In the genomic region with DNA sequence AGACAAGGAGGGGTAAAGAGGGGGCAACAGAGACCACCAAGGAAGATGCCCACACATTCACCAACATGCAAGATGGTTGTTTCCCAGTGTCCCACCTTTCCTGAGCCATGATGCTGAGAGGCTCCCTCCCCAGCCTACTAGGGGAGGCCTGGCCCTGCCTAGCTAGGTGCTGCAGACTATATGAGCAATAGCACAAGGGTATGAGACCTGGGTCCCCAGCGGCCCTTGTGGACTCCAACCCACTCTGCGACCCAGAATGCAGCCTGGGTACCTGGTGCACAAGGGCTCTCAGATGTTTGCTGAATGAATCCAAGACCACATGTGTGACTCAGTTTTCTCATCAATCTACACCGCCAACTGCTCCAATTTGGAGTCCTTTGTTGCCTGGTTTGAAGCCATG, we compare ENCODE assay signal across 32 cellular contexts.
"Had no signal": no experiment of that assay in that cellular context is flagged by ENCODE, and none has a peak within 500 bp of the region (broad histone marks: within the 10 kb centered on the region; RNA-seq: fewer than 3 reads in every experiment).

No MANE protein-coding gene starts in this region.

- H3K4me1 Mint-ChIP-seq: activated CD4-positive, alpha-beta T cell treated with anti-CD3 and anti-CD28 coated beads for 36 hours; activated CD4-positive, alpha-beta T cell treated with anti-CD3 and anti-CD28 coated beads, Interleukin-2, amount 10 ng/mL, durations not matched to agents 24 days and 14 days; activated CD8-positive, alpha-beta memory T cell treated with anti-CD3 and anti-CD28 coated beads, Interleukin-2, amount 10 ng/mL, durations not matched to agents 7 days and 5 days; activated naive CD4-positive, alpha-beta T cell treated with anti-CD3 and anti-CD28 coated beads, Interleukin-2, amount 50 U/mL, for 24 hours; activated naive CD8-positive, alpha-beta T cell treated with anti-CD3 and anti-CD28 coated beads for 36 hours; activated naive CD8-positive, alpha-beta T cell treated with anti-CD3 and anti-CD28 coated beads, Interleukin-2, amount 50 U/mL, for 24 hours; central memory CD8-positive, alpha-beta T cell had no signal

- H3K36me3 Mint-ChIP-seq: activated CD4-positive, alpha-beta memory T cell treated with anti-CD3 and anti-CD28 coated beads for 36 hours; activated CD8-positive, alpha-beta memory T cell treated with anti-CD3 and anti-CD28 coated beads, Interleukin-2, amount 10 ng/mL, durations not matched to agents 7 days and 5 days had no signal

- H3K9me3 Mint-ChIP-seq: activated CD4-positive, alpha-beta memory T cell treated with anti-CD3 and anti-CD28 coated beads for 36 hours; activated CD4-positive, alpha-beta T cell treated with anti-CD3 and anti-CD28 coated beads, Interleukin-2, amount 10 ng/mL, durations not matched to agents 24 days and 14 days; activated naive CD4-positive, alpha-beta T cell treated with anti-CD3 and anti-CD28 coated beads for 36 hours; activated naive CD4-positive, alpha-beta T cell treated with anti-CD3 and anti-CD28 coated beads, Interleukin-2, amount 50 U/mL, for 24 hours; activated naive CD8-positive, alpha-beta T cell treated with anti-CD3 and anti-CD28 coated beads for 36 hours; activated naive CD8-positive, alpha-beta T cell treated with anti-CD3 and anti-CD28 coated beads, Interleukin-2, amount 50 U/mL, for 24 hours; activated T-helper 1 cell treated with anti-CD3 and anti-CD28 coated beads, Interleukin-12 subunit alpha, Interleukin-12 subunit beta, Interleukin-2, Interleukin-4 antibody, amounts not matched to agents 30 ng/mL and 10 ng/mL and 1 ng/mL, durations not matched to agents 14 hours and 24 hours and 36 hours; activated T-helper 2 cell treated with anti-CD3 and anti-CD28 coated beads, Interferon-gamma antibody, Interleukin-2, Interleukin-4, amounts not matched to agents 10 μg/mL and 5 μg/mL and 100 μg/mL, durations not matched to agents 14 hours and 24 hours and 36 hours; central memory CD8-positive, alpha-beta T cell; dendritic cell treated with granulocyte-macrophage colony-stimulating factor and Interleukin-4, amounts not matched to agents 40 ng/mL and 50 ng/mL, for 4 days had no signal

- H3K27ac ChIP-seq: adrenal gland, body of pancreas, cardiac muscle cell had no signal

- H3K36me3 ChIP-seq: cardiac muscle cell had no signal

- ATAC-seq: activated CD4-positive, alpha-beta T cell treated with anti-CD3 and anti-CD28 coated beads for 36 hours; activated CD8-positive, alpha-beta memory T cell treated with anti-CD3 and anti-CD28 coated beads, Interleukin-2, amount 10 ng/mL, durations not matched to agents 7 days and 5 days; activated CD8-positive, alpha-beta T cell treated with anti-CD3 and anti-CD28 coated beads, Interleukin-2, amount 10 ng/mL, durations not matched to agents 7 days and 5 days; activated naive CD8-positive, alpha-beta T cell treated with anti-CD3 and anti-CD28 coated beads, Interleukin-2, amount 50 U/mL, for 24 hours had no signal

- H3K4me3 ChIP-seq: adrenal gland, body of pancreas, cardiac muscle cell, coronary artery, dorsolateral prefrontal cortex, esophagus muscularis mucosa, gastroesophageal sphincter had no signal

- H3K27ac Mint-ChIP-seq: activated CD4-positive, alpha-beta memory T cell treated with anti-CD3 and anti-CD28 coated beads for 36 hours; activated CD4-positive, alpha-beta T cell treated with anti-CD3 and anti-CD28 coated beads for 36 hours; activated CD4-positive, alpha-beta T cell treated with anti-CD3 and anti-CD28 coated beads, Interleukin-2, amount 10 ng/mL, durations not matched to agents 24 days and 14 days; activated CD8-positive, alpha-beta memory T cell treated with anti-CD3 and anti-CD28 coated beads, Interleukin-2, amount 10 ng/mL, durations not matched to agents 7 days and 5 days; activated CD8-positive, alpha-beta T cell treated with anti-CD3 and anti-CD28 coated beads, Interleukin-2, amount 10 ng/mL, durations not matched to agents 7 days and 5 days; activated naive CD4-positive, alpha-beta T cell treated with anti-CD3 and anti-CD28 coated beads for 36 hours; activated naive CD4-positive, alpha-beta T cell treated with anti-CD3 and anti-CD28 coated beads, Interleukin-2, amount 50 U/mL, for 24 hours; activated naive CD8-positive, alpha-beta T cell treated with anti-CD3 and anti-CD28 coated beads for 36 hours; activated naive CD8-positive, alpha-beta T cell treated with anti-CD3 and anti-CD28 coated beads, Interleukin-2, amount 50 U/mL, for 24 hours; activated T-helper 1 cell treated with anti-CD3 and anti-CD28 coated beads, Interleukin-12 subunit alpha, Interleukin-12 subunit beta, Interleukin-2, Interleukin-4 antibody, amounts not matched to agents 30 ng/mL and 10 ng/mL and 1 ng/mL, durations not matched to agents 14 hours and 24 hours and 36 hours; activated T-helper 2 cell treated with anti-CD3 and anti-CD28 coated beads, Interferon-gamma antibody, Interleukin-2, Interleukin-4, amounts not matched to agents 10 μg/mL and 5 μg/mL and 100 μg/mL, durations not matched to agents 14 hours and 24 hours and 36 hours; dendritic cell treated with granulocyte-macrophage colony-stimulating factor and Interleukin-4, amounts not matched to agents 40 ng/mL and 50 ng/mL, for 4 days had no signal

- H3K27me3 Mint-ChIP-seq: activated CD4-positive, alpha-beta memory T cell treated with anti-CD3 and anti-CD28 coated beads for 36 hours; activated CD4-positive, alpha-beta T cell treated with anti-CD3 and anti-CD28 coated beads for 36 hours; activated CD4-positive, alpha-beta T cell treated with anti-CD3 and anti-CD28 coated beads, Interleukin-2, amount 10 ng/mL, durations not matched to agents 24 days and 14 days; activated CD8-positive, alpha-beta memory T cell treated with anti-CD3 and anti-CD28 coated beads, Interleukin-2, amount 10 ng/mL, durations not matched to agents 7 days and 5 days; activated naive CD4-positive, alpha-beta T cell treated with anti-CD3 and anti-CD28 coated beads, Interleukin-2, amount 50 U/mL, for 24 hours; activated naive CD8-positive, alpha-beta T cell treated with anti-CD3 and anti-CD28 coated beads for 36 hours; activated naive CD8-positive, alpha-beta T cell treated with anti-CD3 and anti-CD28 coated beads, Interleukin-2, amount 50 U/mL, for 24 hours; central memory CD8-positive, alpha-beta T cell; dendritic cell treated with granulocyte-macrophage colony-stimulating factor and Interleukin-4, amounts not matched to agents 40 ng/mL and 50 ng/mL, for 4 days had no signal

- H3K9me3 ChIP-seq: adrenal gland, body of pancreas, esophagus muscularis mucosa, gastroesophageal sphincter had no signal

- H3K4me1 ChIP-seq: adrenal gland had no signal

- DNase-seq: activated CD4-positive, alpha-beta memory T cell treated with anti-CD3 and anti-CD28 coated beads for 36 hours; activated CD4-positive, alpha-beta T cell treated with anti-CD3 and anti-CD28 coated beads for 36 hours; activated CD4-positive, alpha-beta T cell treated with anti-CD3 and anti-CD28 coated beads, Interleukin-2, amount 10 ng/mL, durations not matched to agents 24 days and 14 days; activated CD4-positive, CD25-positive, alpha-beta regulatory T cell; activated CD4-positive, CD25-positive, alpha-beta regulatory T cell treated with anti-CD3 and anti-CD28 coated beads, Interleukin-2, amount 50 U/mL, for 72 hours; activated CD8-positive, alpha-beta memory T cell treated with anti-CD3 and anti-CD28 coated beads, Interleukin-2, amount 10 ng/mL, durations not matched to agents 7 days and 5 days; activated CD8-positive, alpha-beta memory T cell treated with anti-CD3 and anti-CD28 coated beads, Interleukin-2, amount 50 U/mL, for 4 hours; activated CD8-positive, alpha-beta T cell treated with anti-CD3 and anti-CD28 coated beads, Interleukin-2, amount 10 ng/mL, durations not matched to agents 7 days and 5 days; activated effector memory CD4-positive, alpha-beta T cell treated with anti-CD3 and anti-CD28 coated beads, Interleukin-2, amount 50 U/mL, for 16 hours; activated naive CD4-positive, alpha-beta T cell treated with anti-CD3 and anti-CD28 coated beads for 36 hours; activated naive CD8-positive, alpha-beta T cell treated with anti-CD3 and anti-CD28 coated beads for 36 hours; activated naive CD8-positive, alpha-beta T cell treated with anti-CD3 and anti-CD28 coated beads, Interleukin-2, amount 50 U/mL, for 24 hours; activated T-cell treated with anti-CD3 and anti-CD28 coated beads, Interleukin-2, amount 50 U/mL, for 1 hour; activated T-cell treated with anti-CD3 and anti-CD28 coated beads, Interleukin-2, amount 50 U/mL, for 48 hours; amygdala; aorta; body of pancreas; dorsolateral prefrontal cortex; effector memory CD4-positive, alpha-beta T cell; erythroblast; foreskin melanocyte; T-helper 2 cell had no signal

- H3K4me3 Mint-ChIP-seq: activated CD4-positive, alpha-beta memory T cell treated with anti-CD3 and anti-CD28 coated beads for 36 hours; activated CD4-positive, alpha-beta T cell treated with anti-CD3 and anti-CD28 coated beads for 36 hours; activated CD4-positive, alpha-beta T cell treated with anti-CD3 and anti-CD28 coated beads, Interleukin-2, amount 10 ng/mL, durations not matched to agents 24 days and 14 days; activated CD8-positive, alpha-beta memory T cell treated with anti-CD3 and anti-CD28 coated beads, Interleukin-2, amount 10 ng/mL, durations not matched to agents 7 days and 5 days; activated CD8-positive, alpha-beta T cell treated with anti-CD3 and anti-CD28 coated beads, Interleukin-2, amount 10 ng/mL, durations not matched to agents 7 days and 5 days; activated naive CD4-positive, alpha-beta T cell treated with anti-CD3 and anti-CD28 coated beads for 36 hours; activated naive CD4-positive, alpha-beta T cell treated with anti-CD3 and anti-CD28 coated beads, Interleukin-2, amount 50 U/mL, for 24 hours; activated naive CD8-positive, alpha-beta T cell treated with anti-CD3 and anti-CD28 coated beads for 36 hours; activated naive CD8-positive, alpha-beta T cell treated with anti-CD3 and anti-CD28 coated beads, Interleukin-2, amount 50 U/mL, for 24 hours; activated T-helper 1 cell treated with anti-CD3 and anti-CD28 coated beads, Interleukin-12 subunit alpha, Interleukin-12 subunit beta, Interleukin-2, Interleukin-4 antibody, amounts not matched to agents 30 ng/mL and 10 ng/mL and 1 ng/mL, durations not matched to agents 14 hours and 24 hours and 36 hours; central memory CD8-positive, alpha-beta T cell; dendritic cell treated with granulocyte-macrophage colony-stimulating factor and Interleukin-4, amounts not matched to agents 40 ng/mL and 50 ng/mL, for 4 days had no signal

- H3K27me3 ChIP-seq: adrenal gland, body of pancreas, cardiac muscle cell, dorsolateral prefrontal cortex, esophagus muscularis mucosa, gastroesophageal sphincter had no signal
